ENCODE assay signal across 8 cellular contexts in genomic region chr15:51750942-51751686, GRCh38. TPM values are rescaled to one million over a fixed set of nuclear protein-coding genes. Genes with fewer than 3 reads are reported as not detected.
DNase-seq lines count a peak whose midpoint lies in the region; ATAC-seq and TF ChIP-seq lines count a peak whose summit lies in the region.

Gene TMOD2, plus strand, starts transcription at chr15:51751597. Its CDS starts 14,845 bp downstream, at chr15:51766442.

- no peaks in the 10 kb centered on the region for H4K20me1 ChIP-seq in PC-3 (ENCODE audit: low read length)

- intact Hi-C loops in PC-3 (cut with micrococcal nuclease) = no loop called here
- intact Hi-C loops in head of caudate nucleus (cut with DNase I) = no loop called here

- no peaks in the 10 kb centered on the region for H3K9me3 ChIP-seq in PC-3 (ENCODE audit: low read length)

- no peak within 1 kb of the TSS for H3K27ac Mint-ChIP-seq in activated naive CD4-positive, alpha-beta T cell treated with anti-CD3 and anti-CD28 coated beads, Interleukin-2, amount 50 U/mL, for 24 hours

- no peaks in the 10 kb centered on the region for H3F3A ChIP-seq in PC-3 (ENCODE audit: low read length, unreplicated experiment)

- DNase-seq in AG04449 (ENCODE audit: low read depth, low spot score) (no peak), PC-3 (peak; percentile 45), head of caudate nucleus (peak in 41 of 42 donors; percentile 49 to 89 (median 78)), occipital lobe (lab: John Stamatoyannopoulos, UW) (peak; percentile 34), NOMO-1 treated with DMSO at 0.1 percent for 48 hours (lab: John Stamatoyannopoulos, UW; ENCODE audit: unreplicated experiment) (no peak)

- peak within 1 kb of the TSS; percentile 93 for H3K4me2 ChIP-seq in PC-3 (ENCODE audit: low read length)

- H3K4me3 Mint-ChIP-seq in activated naive CD4-positive, alpha-beta T cell treated with anti-CD3 and anti-CD28 coated beads, Interleukin-2, amount 50 U/mL, for 24 hours = peak within 1 kb of the TSS; percentile 83

- H3K4me3 ChIP-seq in AG04449 (ENCODE audit: low read depth, low read length) (peak within 1 kb of the TSS; percentile 66), PC-3 (ENCODE audit: low read length) (peak within 1 kb of the TSS; percentile 69)

- peaks cover 31% of the 10 kb centered on the region for H3K4me1 Mint-ChIP-seq in activated naive CD4-positive, alpha-beta T cell treated with anti-CD3 and anti-CD28 coated beads, Interleukin-2, amount 50 U/mL, for 24 hours

- peaks cover 10% of the 10 kb centered on the region; the same call in 1 of the 2 replicates for H3K4me1 ChIP-seq in PC-3 (ENCODE audit: insufficient read depth, low read length)

- ATAC-seq in GM18517 (IDR thresholded peaks at IDR 0.05; ENCODE audit: unreplicated experiment) (peak; percentile 61), HG03045 (IDR thresholded peaks at IDR 0.05; ENCODE audit: unreplicated experiment) (peak; percentile 79), PC-3 (peak; percentile 91)

- no peaks in the 10 kb centered on the region for H3K79me2 ChIP-seq in PC-3 (ENCODE audit: low read length)

- no peaks in the 10 kb centered on the region for H3K9me2 ChIP-seq in PC-3 (replicated peaks; ENCODE audit: low read length)

- no peak within 1 kb of the TSS for H3K27ac ChIP-seq in PC-3 (ENCODE audit: low read length)

- H3K27me3 Mint-ChIP-seq in activated naive CD4-positive, alpha-beta T cell treated with anti-CD3 and anti-CD28 coated beads, Interleukin-2, amount 50 U/mL, for 24 hours = peaks cover 1% of the 10 kb centered on the region

- no peak within 1 kb of the TSS for H3K9ac ChIP-seq in PC-3 (ENCODE audit: low read length)

- BruUV-seq in PC-3 (replicated peaks; lab: Mats Ljungman, UMichigan) = no TSS peak

- CTCF ChIA-PET in AG04449 (lab: Yijun Ruan, JAX) = interaction anchor here (0.9 kb wide), 1 partner anchor 26 kb away, joined by 4 read pairs; no protein-coding TSS in a partner anchor
- CTCF ChIA-PET in PC-3 (lab: Charles Lee) = no interaction called here

- H3K36me3 Mint-ChIP-seq in activated naive CD4-positive, alpha-beta T cell treated with anti-CD3 and anti-CD28 coated beads, Interleukin-2, amount 50 U/mL, for 24 hours = no peaks in the 10 kb centered on the region

- H2AFZ ChIP-seq in PC-3 (ENCODE audit: low read length) = peak within 1 kb of the TSS; percentile 94

- H3K36me3 ChIP-seq in PC-3 (ENCODE audit: low read depth, low read length) = no peaks in the 10 kb centered on the region

- POLR2A ChIA-PET in AG04449 (lab: Yijun Ruan, JAX) = no interaction called here
- POLR2A ChIA-PET in PC-3 (lab: Charles Lee; ENCODE audit: unreplicated experiment) = no interaction called here

- no peaks in the 10 kb centered on the region for H3K9me3 Mint-ChIP-seq in activated naive CD4-positive, alpha-beta T cell treated with anti-CD3 and anti-CD28 coated beads, Interleukin-2, amount 50 U/mL, for 24 hours

- peaks cover 17% of the 10 kb centered on the region; the same call in 1 of the 2 replicates for H3K27me3 ChIP-seq in PC-3 (ENCODE audit: low read length)

- TF ChIP-seq CTCF in AG04449 (IDR thresholded peaks at IDR 0.05; ENCODE audit: insufficient read depth, low read length, missing control alignments) (no peak), PC-3 (conservative IDR thresholded peaks at IDR 0.05; ENCODE audit: low read depth, low read length) (no peak)

RNA-seq across cellular contexts. Expression of gene TMOD2, which starts in this region (rescaled TPM):
- total RNA-seq in PC-3 (2014; rRNA removed) (0.95 and 1.4 TPM in 2 replicates), occipital lobe (241 TPM)

Comparison
In these comparisons a context has a peak if more than half of its experiments do, and no peak if none do; other contexts are left out.
1. RNA of gene TMOD2 (total RNA-seq): 241 TPM in occipital lobe (single experiment); 0.95 to 1.4 TPM in PC-3; every median in the first group is over 100 times any median in the second.
2. DNase-seq: peak in PC-3 (single experiment), head of caudate nucleus (41 of 42) and occipital lobe (single experiment); none in AG04449 (single experiment) and NOMO-1 treated with DMSO at 0.1 percent for 48 hours (single experiment).
3. Peak in every context shown above with its lines, with median percentiles within 50 percentile points of each other: ATAC-seq.